In the genomic region with DNA sequence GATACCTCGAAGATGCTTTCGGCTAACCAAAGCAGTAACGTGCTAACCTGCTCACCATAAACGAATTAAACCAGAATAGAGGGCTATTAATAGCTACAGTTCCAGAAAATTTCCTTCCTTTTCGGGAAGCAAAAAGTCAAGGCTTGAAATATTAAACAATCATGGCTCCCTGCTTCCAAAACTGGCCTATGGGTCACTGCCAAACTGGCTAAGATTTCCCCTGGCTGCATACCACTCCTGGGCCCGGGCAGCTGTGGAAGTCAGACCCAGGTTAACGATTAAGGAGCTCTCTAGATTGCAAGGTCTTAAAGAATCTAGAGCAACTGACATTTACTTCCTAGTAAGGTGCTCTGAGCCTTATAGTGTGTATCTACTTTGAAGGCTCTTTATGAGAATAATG, we compare ENCODE assay signal across 10 cellular contexts. TPM values are rescaled to one million over a fixed set of nuclear protein-coding genes. Genes with fewer than 3 reads are reported as not detected.
DNase-seq lines count a peak whose midpoint lies in the region; ATAC-seq and TF ChIP-seq lines count a peak whose summit lies in the region.
"Had no signal": no experiment of that assay in that cellular context is flagged by ENCODE, and none has a peak within 500 bp of the region (broad histone marks: within the 10 kb centered on the region; RNA-seq: fewer than 3 reads in every experiment).

No MANE protein-coding gene starts in this region.

- H3K79me1 ChIP-seq in IMR-90 (ENCODE audit: low read depth in 1 of 2, low read length in 2 of 2) = peaks cover 14 to 51% of the 10 kb centered on the region in 2 experiments

- POLR2A ChIA-PET in IMR-90 (lab: Charles Lee; ENCODE audit: unreplicated experiment) = no interaction called here
- POLR2A ChIA-PET in naive thymus-derived CD4-positive, alpha-beta T cell (lab: Charles Lee) = no interaction called here

- H3K4me1 ChIP-seq in IMR-90 (ENCODE audit: control insufficient read depth, insufficient read depth, low read length) (peaks cover 15% of the 10 kb centered on the region), duodenal mucosa (ENCODE audit: control insufficient read depth in 1 of 2, insufficient read depth in 2 of 2, low read length in 2 of 2) (peaks cover 12 to 13% of the 10 kb centered on the region in 2 donors)
- no peaks in the 10 kb centered on the region for H3K4me1 ChIP-seq in naive thymus-derived CD4-positive, alpha-beta T cell (ENCODE audit: control insufficient read depth in 2 of 2, insufficient read depth in 2 of 2, low read length in 2 of 2)

- peak overlapping the region; percentile 82 for H3K18ac ChIP-seq in IMR-90 (ENCODE audit: low read depth, low read length)

- H3K23ac ChIP-seq in IMR-90 (ENCODE audit: low read depth, low read length) = peak overlapping the region; percentile 95

- peak overlapping the region; percentile 83 for H3K14ac ChIP-seq in IMR-90 (replicated peaks; ENCODE audit: low read depth, low read length)

- peak overlapping the region; percentile 97 for H2AFZ ChIP-seq in IMR-90 (replicated peaks; ENCODE audit: low read length, poor library complexity)

- TF ChIP-seq CTCF in AG09309 (IDR thresholded peaks at IDR 0.05; ENCODE audit: control insufficient read depth, insufficient read depth, low read depth, low read length, missing control alignments) (no peak), IMR-90 (conservative IDR thresholded peaks at IDR 0.05; ENCODE audit: low read depth, low read length) (no peak)

- H2BK15ac ChIP-seq in IMR-90 (ENCODE audit: low read depth, low read length) = peak overlapping the region; percentile 26; the same call in 1 of the 3 replicates

- peak overlapping the region; percentile 77 for H3K56ac ChIP-seq in IMR-90 (ENCODE audit: extremely low read depth, insufficient read depth, low read length)

- H3K27me3 Mint-ChIP-seq in naive thymus-derived CD4-positive, alpha-beta T cell = peaks cover 48 to 59% (median 53%) of the 10 kb centered on the region in 5 donors

- H3K27ac Mint-ChIP-seq in naive thymus-derived CD4-positive, alpha-beta T cell = no peak overlapping the region
- H3K27ac Mint-ChIP-seq: memory B cell had no signal

- TF ChIP-seq RAD21 in IMR-90 (IDR thresholded peaks at IDR 0.05; ENCODE audit: low read length) = no peak

- H2BK20ac ChIP-seq in IMR-90 (ENCODE audit: low read depth, low read length) = peak overlapping the region; percentile 57

- peak overlapping the region; percentile 87 for H3K4ac ChIP-seq in IMR-90 (ENCODE audit: low read depth, low read length)

- ATAC-seq in IMR-90 (ENCODE audit: low read depth) (no peak), HG02981 (IDR thresholded peaks at IDR 0.05; ENCODE audit: unreplicated experiment) (no peak)
- no peak for ATAC-seq in naive thymus-derived CD4-positive, alpha-beta T cell

- intact Hi-C loops in IMR-90 (cut with micrococcal nuclease) = loop anchor here (1.0 to 5.0 kb wide), 3 partner anchors 77 to 197 kb away; no protein-coding TSS in a partner anchor
- intact Hi-C loops in naive thymus-derived CD4-positive, alpha-beta T cell (cut with micrococcal nuclease) = loop anchor here in 1 of 2 donors (5.0 kb wide), 1 partner anchor 148 kb away; no protein-coding TSS in a partner anchor
- intact Hi-C loops in posterior cingulate gyrus (cut with DNase I) = no loop called here

- in situ Hi-C loops in IMR-90 (cut with MboI; ENCODE audit: low sequenced_read_pairs) = loop anchor here (25.0 kb wide), 1 partner anchor 633 kb away; the partner anchor contains the start of gene PANX1

- peaks cover 0 to 4% (median 0%) of the 10 kb centered on the region in 11 donors for H3K9me3 Mint-ChIP-seq in naive thymus-derived CD4-positive, alpha-beta T cell
- H3K9me3 Mint-ChIP-seq: memory B cell had no signal

- H2BK5ac ChIP-seq in IMR-90 (ENCODE audit: low read depth, low read length, poor library complexity, severe bottlenecking) = peak overlapping the region; percentile 58

- peaks cover 0 to 4% (median 0%) of the 10 kb centered on the region in 5 donors for H3K36me3 Mint-ChIP-seq in naive thymus-derived CD4-positive, alpha-beta T cell
- H3K36me3 Mint-ChIP-seq: memory B cell had no signal

- BruUV-seq in IMR-90 (replicated peaks; lab: Mats Ljungman, UMichigan) = no TSS peak

- DNase-seq in AG09309 (ENCODE audit: low read depth) = no peak
- DNase-seq in IMR-90 = no peak
- DNase-seq in naive thymus-derived CD4-positive, alpha-beta T cell = no peak
- DNase-seq in posterior cingulate gyrus = no peak
- DNase-seq in activated CD4-positive, CD25-positive, alpha-beta regulatory T cell (lab: John Stamatoyannopoulos, UW) = no peak
- no peak for DNase-seq in A172 (ENCODE audit: low spot score)

- H3K27me3 ChIP-seq in IMR-90 (ENCODE audit: control insufficient read depth, insufficient read depth, low read length) (no peaks in the 10 kb centered on the region), duodenal mucosa (ENCODE audit: control insufficient read depth in 1 of 2, insufficient read depth in 2 of 2, low read length in 2 of 2) (peaks cover 3 to 11% of the 10 kb centered on the region in 2 donors)
- no peaks in the 10 kb centered on the region for H3K27me3 ChIP-seq in naive thymus-derived CD4-positive, alpha-beta T cell (ENCODE audit: control insufficient read depth in 2 of 2, insufficient read depth in 2 of 2, low read length in 2 of 2)

- CTCF ChIA-PET in IMR-90 (lab: Yijun Ruan, JAX) = no interaction called here
- CTCF ChIA-PET in naive thymus-derived CD4-positive, alpha-beta T cell (lab: Charles Lee) = no interaction called here

- peak overlapping the region; percentile 97 for H3K27ac ChIP-seq in IMR-90 (ENCODE audit: insufficient read depth, low read length)
- peak overlapping the region; percentile 7 for H3K27ac ChIP-seq in duodenal mucosa (ENCODE audit: low read depth, low read length)
- H3K27ac ChIP-seq in naive thymus-derived CD4-positive, alpha-beta T cell (ENCODE audit: low read depth, low read length) = no peak overlapping the region

- H3K9me3 ChIP-seq in IMR-90 (ENCODE audit: control insufficient read depth, insufficient read depth, low read length) = no peaks in the 10 kb centered on the region
- H3K9me3 ChIP-seq in duodenal mucosa (ENCODE audit: control insufficient read depth in 1 of 2, low read length in 2 of 2) = no peaks in the 10 kb centered on the region
- no peaks in the 10 kb centered on the region for H3K9me3 ChIP-seq in naive thymus-derived CD4-positive, alpha-beta T cell (ENCODE audit: control insufficient read depth in 2 of 3, low read length in 3 of 3)

- H3K9ac ChIP-seq in IMR-90 (ENCODE audit: low read depth, low read length) (peak overlapping the region; percentile 99), duodenal mucosa (ENCODE audit: low read depth in 1 of 2, low read length in 2 of 2) (peak overlapping the region; percentile 36 to 67)

- peaks cover 5 to 19% (median 13%) of the 10 kb centered on the region in 7 donors for H3K4me1 Mint-ChIP-seq in naive thymus-derived CD4-positive, alpha-beta T cell
- H3K4me1 Mint-ChIP-seq: memory B cell had no signal

- 20% methylated on average over 1 of the region's 7 CpGs; no CpG with 5 or more reads in 1 of the 2 experiments for WGBS in IMR-90 (ENCODE audit: extremely low coverage in 2 of 2, insufficient read length in 1 of 2), 2 experiments

- H4K20me1 ChIP-seq in IMR-90 (ENCODE audit: insufficient read depth, low read length) = peaks cover 42% of the 10 kb centered on the region; the same call in 1 of the 2 replicates

- H3K4me3 ChIP-seq in AG09309 (ENCODE audit: control insufficient read depth, low read depth, low read length) = peak overlapping the region; percentile 83
- H3K4me3 ChIP-seq in IMR-90 (ENCODE audit: insufficient read depth, low read depth, low read length) = peak overlapping the region; percentile 98
- H3K4me3 ChIP-seq in duodenal mucosa (ENCODE audit: low read depth in 1 of 2, low read length in 2 of 2) = peak overlapping the region; percentile 77 to 78
- no peak overlapping the region for H3K4me3 ChIP-seq in naive thymus-derived CD4-positive, alpha-beta T cell (ENCODE audit: low read length)

- H4K8ac ChIP-seq in IMR-90 (ENCODE audit: low read depth in 2 of 2, low read length in 2 of 2) = peak overlapping the region; percentile 33 to 65; a peak in 3 of 4 replicates

- peak overlapping the region; percentile 56 for H2BK120ac ChIP-seq in IMR-90 (ENCODE audit: low read depth, low read length)

- peak overlapping the region; percentile 62 for H4K5ac ChIP-seq in IMR-90 (ENCODE audit: low read depth, low read length)

- H4K91ac ChIP-seq in IMR-90 (ENCODE audit: insufficient read depth, low read depth, low read length) = peak overlapping the region; percentile 49

- no peaks in the 10 kb centered on the region for H3K36me3 ChIP-seq in IMR-90 (ENCODE audit: control insufficient read depth, insufficient read depth, low read length)
- H3K36me3 ChIP-seq in duodenal mucosa (ENCODE audit: control insufficient read depth in 1 of 2, insufficient read depth in 2 of 2, low read length in 2 of 2) = no peaks in the 10 kb centered on the region
- no peaks in the 10 kb centered on the region for H3K36me3 ChIP-seq in naive thymus-derived CD4-positive, alpha-beta T cell (ENCODE audit: control insufficient read depth in 2 of 3, insufficient read depth in 3 of 3, low read length in 3 of 3)

- peak overlapping the region in 9 of 10 donors; percentile 8 to 87 (median 76) for H3K4me3 Mint-ChIP-seq in naive thymus-derived CD4-positive, alpha-beta T cell
- H3K4me3 Mint-ChIP-seq: memory B cell had no signal

- H3K4me2 ChIP-seq in IMR-90 (ENCODE audit: low read depth, low read length) = peak overlapping the region; percentile 86

- TF ChIP-seq POLR2A in IMR-90 (IDR thresholded peaks at IDR 0.05; ENCODE audit: low read depth, low read length) = no peak

- H2AK9ac ChIP-seq in IMR-90 (replicated peaks; ENCODE audit: low read depth, low read length, poor library complexity) = peak overlapping the region; percentile 88

- dilution Hi-C loops in IMR-90 (cut with HindIII; ENCODE audit: low sequenced_read_pairs, unreplicated experiment) = no loop called here

- peak overlapping the region; percentile 68 for H2AK5ac ChIP-seq in IMR-90 (ENCODE audit: low read depth, low read length)

- peaks cover 15% of the 10 kb centered on the region for H3K9me1 ChIP-seq in IMR-90 (ENCODE audit: insufficient read depth, low read length)

TF ChIP-seq in IMR-90, 13 proteins besides CTCF, POLR2A, EP300 and RAD21 (continues in another document):
- TF ChIP-seq FOS (IDR thresholded peaks at IDR 0.05; ENCODE audit: low read depth, low read length) (no peak), CEBPB (IDR thresholded peaks at IDR 0.05; ENCODE audit: low read depth, low read length) (no peak), MXI1 (IDR thresholded peaks at IDR 0.05; ENCODE audit: borderline replicate concordance, low read depth, low read length) (no peak)

RNA-seq across cellular contexts. Expression of gene AMOTL1, which starts 1.7 kb away (rescaled TPM):
- total RNA-seq in IMR-90 (2012; rRNA removed) = 49.5 and 58.6 TPM in 2 replicates
- polyA plus RNA-seq in IMR-90 (2012; rRNA removed) = 18.4 and 18.6 TPM in 2 replicates
- polyA plus RNA-seq in IMR-90 (2012; cell fraction: cytosol; rRNA removed) = 7.3 and 11.0 TPM in 2 replicates
- 12.2 and 20.9 TPM in 2 replicates for polyA plus RNA-seq in IMR-90 (2012; cell fraction: nucleus; rRNA removed; ENCODE audit: low replicate concordance)
- 1 to 10 TPM in 1 of 5 experiments, under 1 TPM in 3, not detected in 1; 0.05 to 6.3 (median 0.39) TPM for total RNA-seq in naive thymus-derived CD4-positive, alpha-beta T cell
- under 1 TPM in 1 of 2 donors, not detected in 1; 0.07 TPM for polyA plus RNA-seq in naive thymus-derived CD4-positive, alpha-beta T cell
- total RNA-seq in A172 (2014; rRNA removed; shearing (Covaris generic)) = 10.8 and 12.2 TPM in 2 replicates
- total RNA-seq: HT-29 had no signal
